In the genomic region with DNA sequence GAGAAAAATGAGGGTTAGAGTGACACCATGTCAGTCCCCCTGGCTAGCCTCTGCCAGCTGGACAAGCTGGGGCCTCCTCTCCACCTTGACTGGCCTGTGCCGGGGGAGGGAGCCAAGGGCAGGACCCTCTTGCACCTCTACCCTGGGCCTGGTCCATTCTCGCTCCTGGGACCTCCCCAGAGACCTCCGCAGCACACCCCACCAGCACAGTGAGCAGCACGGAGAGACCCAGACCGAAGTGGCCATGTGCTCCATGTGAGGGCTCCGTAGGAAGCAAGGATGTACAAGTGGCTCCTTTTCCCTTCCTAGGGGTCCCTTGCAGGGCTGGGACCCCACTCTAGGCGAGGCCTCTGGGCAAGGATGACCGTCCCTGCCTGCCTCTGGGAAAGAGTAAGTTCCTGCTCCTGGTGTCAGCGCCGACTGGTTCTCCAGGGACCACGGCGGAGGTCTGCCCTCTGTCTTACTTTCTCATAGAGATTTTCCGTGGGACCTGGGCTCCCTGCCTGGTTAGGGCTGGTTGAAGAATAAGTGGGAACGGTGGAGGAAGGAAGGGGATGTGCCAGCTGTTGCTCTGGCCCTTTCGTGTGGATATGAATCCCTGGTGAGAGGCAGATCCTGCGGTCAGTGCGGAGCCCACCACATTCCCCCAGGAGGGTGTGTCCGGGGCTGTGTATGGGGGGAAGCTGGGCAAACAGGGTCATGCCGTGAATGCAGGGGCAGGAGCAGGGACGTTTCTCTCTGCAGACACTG, we compare ENCODE assay signal across 1 cellular context.
TF ChIP-seq lines count a peak whose summit lies in the region.

No MANE protein-coding gene starts in this region.

TF ChIP-seq in WTC11, 78 proteins besides CTCF, POLR2A, EP300 and RAD21 (continued from another document):
- TF ChIP-seq, protein P1, sequence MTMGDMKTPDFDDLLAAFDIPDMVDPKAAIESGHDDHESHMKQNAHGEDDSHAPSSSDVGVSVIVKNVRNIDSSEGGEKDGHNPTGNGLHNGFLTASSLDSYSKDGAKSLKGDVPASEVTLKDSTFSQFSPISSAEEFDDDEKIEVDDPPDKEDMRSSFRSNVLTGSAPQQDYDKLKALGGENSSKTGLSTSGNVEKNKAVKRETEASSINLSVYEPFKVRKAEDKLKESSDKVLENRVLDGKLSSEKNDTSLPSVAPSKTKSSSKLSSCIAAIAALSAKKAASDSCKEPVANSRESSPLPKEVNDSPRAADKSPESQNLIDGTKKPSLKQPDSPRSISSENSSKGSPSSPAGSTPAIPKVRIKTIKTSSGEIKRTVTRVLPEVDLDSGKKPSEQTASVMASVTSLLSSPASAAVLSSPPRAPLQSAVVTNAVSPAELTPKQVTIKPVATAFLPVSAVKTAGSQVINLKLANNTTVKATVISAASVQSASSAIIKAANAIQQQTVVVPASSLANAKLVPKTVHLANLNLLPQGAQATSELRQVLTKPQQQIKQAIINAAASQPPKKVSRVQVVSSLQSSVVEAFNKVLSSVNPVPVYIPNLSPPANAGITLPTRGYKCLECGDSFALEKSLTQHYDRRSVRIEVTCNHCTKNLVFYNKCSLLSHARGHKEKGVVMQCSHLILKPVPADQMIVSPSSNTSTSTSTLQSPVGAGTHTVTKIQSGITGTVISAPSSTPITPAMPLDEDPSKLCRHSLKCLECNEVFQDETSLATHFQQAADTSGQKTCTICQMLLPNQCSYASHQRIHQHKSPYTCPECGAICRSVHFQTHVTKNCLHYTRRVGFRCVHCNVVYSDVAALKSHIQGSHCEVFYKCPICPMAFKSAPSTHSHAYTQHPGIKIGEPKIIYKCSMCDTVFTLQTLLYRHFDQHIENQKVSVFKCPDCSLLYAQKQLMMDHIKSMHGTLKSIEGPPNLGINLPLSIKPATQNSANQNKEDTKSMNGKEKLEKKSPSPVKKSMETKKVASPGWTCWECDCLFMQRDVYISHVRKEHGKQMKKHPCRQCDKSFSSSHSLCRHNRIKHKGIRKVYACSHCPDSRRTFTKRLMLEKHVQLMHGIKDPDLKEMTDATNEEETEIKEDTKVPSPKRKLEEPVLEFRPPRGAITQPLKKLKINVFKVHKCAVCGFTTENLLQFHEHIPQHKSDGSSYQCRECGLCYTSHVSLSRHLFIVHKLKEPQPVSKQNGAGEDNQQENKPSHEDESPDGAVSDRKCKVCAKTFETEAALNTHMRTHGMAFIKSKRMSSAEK (CRISPR knock-in tag; IDR thresholded peaks at IDR 0.05; ENCODE audit: borderline replicate concordance) = no peak
- no peak for TF ChIP-seq ZNF671 (CRISPR knock-in tag; IDR thresholded peaks at IDR 0.05)
- no peak for TF ChIP-seq E2F1 (CRISPR knock-in tag; IDR thresholded peaks at IDR 0.05)
